ENCODE assay signal across 33 cellular contexts in the genomic region with DNA sequence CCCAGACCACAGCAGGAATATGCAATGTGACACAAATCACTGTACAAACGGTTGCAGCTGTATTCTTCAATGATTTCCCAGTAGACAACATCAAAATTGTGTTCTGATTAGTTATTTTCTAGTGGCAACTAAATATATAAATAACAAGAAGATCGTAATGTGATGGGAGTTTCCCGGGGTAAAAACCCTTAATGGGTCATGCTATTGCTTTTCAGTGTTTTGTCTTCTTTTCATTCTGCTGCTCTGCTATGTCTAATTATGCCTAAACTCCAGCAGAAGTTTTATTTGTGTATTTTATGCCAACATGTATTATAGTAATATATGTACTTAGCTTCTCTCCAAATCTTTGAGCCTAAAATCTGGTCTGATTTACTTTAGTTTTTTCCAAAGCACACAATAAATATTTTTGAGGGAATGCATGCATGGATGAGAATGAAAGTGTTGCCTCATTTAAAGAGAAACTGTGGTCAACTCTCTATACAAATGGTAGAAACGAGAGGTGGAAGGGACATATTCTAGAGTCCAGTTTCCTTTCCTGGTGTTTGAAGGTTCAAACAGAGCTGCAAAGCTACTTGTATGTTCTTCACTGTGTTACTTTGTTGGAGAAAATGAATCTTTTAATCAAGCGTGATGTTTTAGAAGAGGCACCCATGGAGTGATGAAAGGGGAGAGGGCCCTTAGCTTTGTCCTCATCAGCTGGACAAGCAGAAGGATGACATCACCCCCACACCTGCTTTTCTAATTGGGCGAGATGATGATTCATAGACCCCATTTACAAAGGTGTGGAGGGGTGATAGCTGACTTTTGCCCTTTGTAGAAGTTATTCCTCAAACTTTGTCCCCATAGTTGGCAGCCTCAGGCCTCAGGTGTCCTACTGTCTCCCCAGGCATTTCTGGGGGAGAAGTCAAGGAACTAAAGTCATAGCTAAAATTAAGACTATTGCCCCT.
"Had no signal": no experiment of that assay in that cellular context is flagged by ENCODE, and none has a peak within 500 bp of the region (broad histone marks: within the 10 kb centered on the region; RNA-seq: fewer than 3 reads in every experiment).

No MANE protein-coding gene starts in this region.

- H3K4me3 Mint-ChIP-seq: activated CD4-positive, alpha-beta memory T cell treated with anti-CD3 and anti-CD28 coated beads, Interleukin-2, amount 10 ng/mL, durations not matched to agents 7 days and 5 days; activated CD4-positive, alpha-beta T cell treated with anti-CD3 and anti-CD28 coated beads, Interleukin-2, amount 10 ng/mL, durations not matched to agents 7 days and 5 days; activated T-cell treated with anti-CD3 and anti-CD28 coated beads, Interleukin-2, amount 50 U/mL, for 4 hours; activated T-helper 17 cell treated with anti-CD3 and anti-CD28 coated beads, Interleukin-2, amount 50 U/mL, for 72 hours; immature natural killer cell; mesothelial cell of epicardium; naive thymus-derived CD4-positive, alpha-beta T cell; neural crest cell; stimulated activated memory B cell treated with anti-CD40 and anti-IgM and Interleukin-4, amounts not matched to agents 10 μg/mL and 1 μg/mL and 100 μg/mL, for 72 hours; stimulated activated naive CD8-positive, alpha-beta T cell treated with anti-CD3 and anti-CD28 coated beads, Interleukin-15, amount 100 ng/mL, for 72 hours; T-helper 1 cell treated with Interleukin-12 subunit alpha and Interleukin-12 subunit beta and Interleukin-4 antibody, amounts not matched to agents 30 μg/mL and 1 μg/mL, for 36 hours had no signal

- H3K4me1 Mint-ChIP-seq: activated CD4-positive, alpha-beta memory T cell treated with anti-CD3 and anti-CD28 coated beads, Interleukin-2, amount 10 ng/mL, durations not matched to agents 7 days and 5 days; activated CD4-positive, alpha-beta T cell treated with anti-CD3 and anti-CD28 coated beads, Interleukin-2, amount 10 ng/mL, durations not matched to agents 7 days and 5 days; activated T-helper 17 cell treated with anti-CD3 and anti-CD28 coated beads, Interleukin-2, amount 50 U/mL, for 72 hours; immature natural killer cell; naive thymus-derived CD4-positive, alpha-beta T cell; stimulated activated memory B cell treated with anti-CD40 and anti-IgM and Interleukin-4, amounts not matched to agents 10 μg/mL and 1 μg/mL and 100 μg/mL, for 72 hours; stimulated activated naive CD8-positive, alpha-beta T cell treated with anti-CD3 and anti-CD28 coated beads, Interleukin-15, amount 100 ng/mL, for 72 hours had no signal

- H3K36me3 Mint-ChIP-seq: mesothelial cell of epicardium; naive thymus-derived CD4-positive, alpha-beta T cell; stimulated activated memory B cell treated with anti-CD40 and anti-IgM and Interleukin-4, amounts not matched to agents 10 μg/mL and 1 μg/mL and 100 μg/mL, for 72 hours had no signal

- H3K9me3 ChIP-seq: gastrocnemius medialis, pancreas, prostate gland, sigmoid colon, upper lobe of left lung had no signal

- H3K36me3 ChIP-seq: brain microvascular endothelial cell, gastrocnemius medialis, pancreas, prostate gland, sigmoid colon, upper lobe of left lung had no signal

- H3K27ac ChIP-seq: brain microvascular endothelial cell, coronary artery, dorsolateral prefrontal cortex, gastrocnemius medialis, pancreas, prostate gland, sigmoid colon, upper lobe of left lung had no signal

- H3K4me1 ChIP-seq: gastrocnemius medialis, prostate gland, sigmoid colon, upper lobe of left lung had no signal

- H3K9me3 Mint-ChIP-seq: activated CD4-positive, alpha-beta memory T cell treated with anti-CD3 and anti-CD28 coated beads, Interleukin-2, amount 10 ng/mL, durations not matched to agents 7 days and 5 days; activated CD4-positive, alpha-beta T cell treated with anti-CD3 and anti-CD28 coated beads, Interleukin-2, amount 10 ng/mL, durations not matched to agents 7 days and 5 days; activated T-cell treated with anti-CD3 and anti-CD28 coated beads, Interleukin-2, amount 50 U/mL, for 4 hours; activated T-helper 17 cell treated with anti-CD3 and anti-CD28 coated beads, Interleukin-2, amount 50 U/mL, for 72 hours; immature natural killer cell; mesothelial cell of epicardium; naive thymus-derived CD4-positive, alpha-beta T cell; neural crest cell; stimulated activated memory B cell treated with anti-CD40 and anti-IgM and Interleukin-4, amounts not matched to agents 10 μg/mL and 1 μg/mL and 100 μg/mL, for 72 hours; stimulated activated naive CD8-positive, alpha-beta T cell treated with anti-CD3 and anti-CD28 coated beads, Interleukin-15, amount 100 ng/mL, for 72 hours; T-helper 1 cell treated with Interleukin-12 subunit alpha and Interleukin-12 subunit beta and Interleukin-4 antibody, amounts not matched to agents 30 μg/mL and 1 μg/mL, for 36 hours had no signal

- DNase-seq: activated CD4-positive, alpha-beta memory T cell treated with anti-CD3 and anti-CD28 coated beads, Interleukin-2, amount 10 ng/mL, durations not matched to agents 7 days and 5 days; activated CD4-positive, alpha-beta T cell treated with anti-CD3 and anti-CD28 coated beads for 1 hour; activated CD4-positive, alpha-beta T cell treated with anti-CD3 and anti-CD28 coated beads, Interleukin-2, amount 10 ng/mL, durations not matched to agents 7 days and 5 days; activated gamma-delta T cell treated with Interleukin-2 at 50 U/mL for 16 hours; activated naive CD4-positive, alpha-beta T cell treated with anti-CD3 and anti-CD28 coated beads, Interleukin-2, amount 50 U/mL, for 16 hours; activated T-cell treated with anti-CD3 and anti-CD28 coated beads, Interleukin-2, amount 50 U/mL, for 4 hours; amniotic stem cell; brain microvascular endothelial cell; dorsolateral prefrontal cortex; effector memory CD4-positive, alpha-beta T cell; gastrocnemius medialis; hypothalamus; immature natural killer cell; kidney; naive thymus-derived CD4-positive, alpha-beta T cell; nucleus accumbens; pancreas; retina; sigmoid colon; small intestine; stimulated activated CD4-positive, alpha-beta T cell treated with anti-CD3 and anti-CD28 coated beads, Interleukin-4, amount 100 ng/mL, for 4 hours; stimulated activated CD8-positive, alpha-beta memory T cell treated with anti-CD3 and anti-CD28 coated beads, Interleukin-4, amount 100 ng/mL, for 48 hours; stimulated activated naive CD8-positive, alpha-beta T cell treated with anti-CD3 and anti-CD28 coated beads, Interleukin-15, amount 100 ng/mL, for 72 hours; substantia nigra; upper lobe of left lung had no signal

- H3K27me3 ChIP-seq: brain microvascular endothelial cell, dorsolateral prefrontal cortex, gastrocnemius medialis, pancreas, sigmoid colon, upper lobe of left lung had no signal

- H3K4me3 ChIP-seq: coronary artery, dorsolateral prefrontal cortex, gastrocnemius medialis, pancreas, prostate gland, sigmoid colon, upper lobe of left lung had no signal

- FAIRE-seq: astrocyte, kidney, pancreas, small intestine had no signal

- H3K27me3 Mint-ChIP-seq: stimulated activated naive CD8-positive, alpha-beta T cell treated with anti-CD3 and anti-CD28 coated beads, Interleukin-15, amount 100 ng/mL, for 72 hours had no signal

- H3K27ac Mint-ChIP-seq: activated CD4-positive, alpha-beta memory T cell treated with anti-CD3 and anti-CD28 coated beads, Interleukin-2, amount 10 ng/mL, durations not matched to agents 7 days and 5 days; activated CD4-positive, alpha-beta T cell treated with anti-CD3 and anti-CD28 coated beads, Interleukin-2, amount 10 ng/mL, durations not matched to agents 7 days and 5 days; activated T-helper 17 cell treated with anti-CD3 and anti-CD28 coated beads, Interleukin-2, amount 50 U/mL, for 72 hours; immature natural killer cell; mesothelial cell of epicardium; naive thymus-derived CD4-positive, alpha-beta T cell; stimulated activated memory B cell treated with anti-CD40 and anti-IgM and Interleukin-4, amounts not matched to agents 10 μg/mL and 1 μg/mL and 100 μg/mL, for 72 hours; stimulated activated naive CD8-positive, alpha-beta T cell treated with anti-CD3 and anti-CD28 coated beads, Interleukin-15, amount 100 ng/mL, for 72 hours; T-helper 1 cell treated with Interleukin-12 subunit alpha and Interleukin-12 subunit beta and Interleukin-4 antibody, amounts not matched to agents 30 μg/mL and 1 μg/mL, for 36 hours had no signal

- ATAC-seq: activated T-cell treated with anti-CD3 and anti-CD28 coated beads, Interleukin-2, amount 50 U/mL, for 4 hours; activated T-helper 17 cell treated with anti-CD3 and anti-CD28 coated beads, Interleukin-2, amount 50 U/mL, for 72 hours; gastrocnemius medialis; naive thymus-derived CD4-positive, alpha-beta T cell; pancreas; stimulated activated memory B cell treated with anti-CD40 and anti-IgM and Interleukin-4, amounts not matched to agents 10 μg/mL and 1 μg/mL and 100 μg/mL, for 72 hours; stimulated activated naive CD8-positive, alpha-beta T cell treated with anti-CD3 and anti-CD28 coated beads, Interleukin-15, amount 100 ng/mL, for 72 hours had no signal
